41 cellular contexts compared by ENCODE assay signal in the genomic region with DNA sequence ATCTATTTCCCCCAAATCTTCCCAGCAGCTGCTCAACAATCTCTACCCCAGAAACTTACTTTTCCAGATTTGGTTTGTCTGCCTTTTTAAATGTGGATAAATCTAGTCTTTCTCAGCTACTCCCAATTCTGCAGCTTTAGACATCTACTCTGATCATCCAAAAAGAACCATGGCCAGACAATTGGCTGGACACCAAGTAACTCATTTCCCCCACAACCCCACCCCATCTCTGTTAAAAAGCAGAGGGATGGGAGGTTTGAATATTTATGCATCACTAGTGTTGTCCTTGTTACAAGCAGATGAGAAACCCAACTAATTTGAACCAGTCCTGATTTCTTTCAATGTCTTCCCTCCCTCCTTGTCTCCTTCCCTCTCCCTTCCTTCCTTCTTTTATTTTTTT.
"Had no signal": no experiment of that assay in that cellular context is flagged by ENCODE, and none has a peak within 500 bp of the region (broad histone marks: within the 10 kb centered on the region; RNA-seq: fewer than 3 reads in every experiment).

No MANE protein-coding gene starts in this region.

- H3K9me3 ChIP-seq: adrenal gland, ascending aorta had no signal

- H3K4me1 Mint-ChIP-seq: activated naive CD4-positive, alpha-beta T cell treated with anti-CD3 and anti-CD28 coated beads, Interleukin-2, amount 10 ng/mL, durations not matched to agents 7 days and 5 days; activated naive CD4-positive, alpha-beta T cell treated with anti-CD3 and anti-CD28 coated beads, Interleukin-2, amount 50 U/mL, for 24 hours; activated naive CD8-positive, alpha-beta T cell treated with anti-CD3 and anti-CD28 coated beads for 36 hours; activated naive CD8-positive, alpha-beta T cell treated with anti-CD3 and anti-CD28 coated beads, Interleukin-2, amount 10 ng/mL, durations not matched to agents 7 days and 5 days; activated naive CD8-positive, alpha-beta T cell treated with anti-CD3 and anti-CD28 coated beads, Interleukin-2, amount 50 U/mL, for 24 hours; activated T-helper 17 cell treated with anti-CD3 and anti-CD28 coated beads, Interleukin-2, amount 50 U/mL, for 72 hours; brain; central memory CD8-positive, alpha-beta T cell had no signal

- FAIRE-seq: astrocyte, bronchial epithelial cell had no signal

- H3K36me3 Mint-ChIP-seq: activated naive CD4-positive, alpha-beta T cell treated with anti-CD3 and anti-CD28 coated beads, Interleukin-2, amount 10 ng/mL, durations not matched to agents 7 days and 5 days; activated naive CD4-positive, alpha-beta T cell treated with anti-CD3 and anti-CD28 coated beads, Interleukin-2, amount 50 U/mL, for 24 hours; activated naive CD8-positive, alpha-beta T cell; activated naive CD8-positive, alpha-beta T cell treated with anti-CD3 and anti-CD28 coated beads, Interleukin-2, amount 10 ng/mL, durations not matched to agents 7 days and 5 days; brain had no signal

- H3K27me3 Mint-ChIP-seq: activated naive CD4-positive, alpha-beta T cell treated with anti-CD3 and anti-CD28 coated beads, Interleukin-2, amount 10 ng/mL, durations not matched to agents 7 days and 5 days; activated naive CD8-positive, alpha-beta T cell treated with anti-CD3 and anti-CD28 coated beads for 36 hours; activated naive CD8-positive, alpha-beta T cell treated with anti-CD3 and anti-CD28 coated beads, Interleukin-2, amount 10 ng/mL, durations not matched to agents 7 days and 5 days; activated naive CD8-positive, alpha-beta T cell treated with anti-CD3 and anti-CD28 coated beads, Interleukin-2, amount 50 U/mL, for 24 hours; activated T-cell treated with anti-CD3 and anti-CD28 coated beads, Interleukin-2, amount 50 U/mL, for 24 hours; activated T-helper 17 cell treated with anti-CD3 and anti-CD28 coated beads, Interleukin-2, amount 50 U/mL, for 72 hours; central memory CD8-positive, alpha-beta T cell had no signal

- H3K4me1 ChIP-seq: adrenal gland, ascending aorta, body of pancreas, breast epithelium had no signal

- H3K27ac ChIP-seq: adrenal gland, ascending aorta, body of pancreas, brain microvascular endothelial cell, breast epithelium, cardiac muscle cell had no signal

- H3K27ac Mint-ChIP-seq: activated naive CD4-positive, alpha-beta T cell treated with anti-CD3 and anti-CD28 coated beads for 36 hours; activated naive CD4-positive, alpha-beta T cell treated with anti-CD3 and anti-CD28 coated beads, Interleukin-2, amount 10 ng/mL, durations not matched to agents 7 days and 5 days; activated naive CD4-positive, alpha-beta T cell treated with anti-CD3 and anti-CD28 coated beads, Interleukin-2, amount 50 U/mL, for 24 hours; activated naive CD4-positive, alpha-beta T cell treated with anti-CD3 and anti-CD28 coated beads, Interleukin-2, amount 50 U/mL, for 72 hours; activated naive CD8-positive, alpha-beta T cell; activated naive CD8-positive, alpha-beta T cell treated with anti-CD3 and anti-CD28 coated beads for 36 hours; activated naive CD8-positive, alpha-beta T cell treated with anti-CD3 and anti-CD28 coated beads, Interleukin-2, amount 10 ng/mL, durations not matched to agents 7 days and 5 days; activated naive CD8-positive, alpha-beta T cell treated with anti-CD3 and anti-CD28 coated beads, Interleukin-2, amount 50 U/mL, for 24 hours; activated T-cell treated with anti-CD3 and anti-CD28 coated beads, Interleukin-2, amount 50 U/mL, for 24 hours; activated T-cell treated with anti-CD3 and anti-CD28 coated beads, Interleukin-2, amount 50 U/mL, for 72 hours; activated T-helper 1 cell treated with anti-CD3 and anti-CD28 coated beads, Interleukin-12 subunit alpha, Interleukin-12 subunit beta, Interleukin-2, Interleukin-4 antibody, amounts not matched to agents 30 ng/mL and 10 ng/mL and 1 ng/mL, durations not matched to agents 14 hours and 24 hours and 36 hours; activated T-helper 17 cell treated with anti-CD3 and anti-CD28 coated beads, Interleukin-2, amount 50 U/mL, for 72 hours; activated T-helper 2 cell treated with anti-CD3 and anti-CD28 coated beads, Interferon-gamma antibody, Interleukin-2, Interleukin-4, amounts not matched to agents 10 μg/mL and 5 μg/mL and 100 μg/mL, durations not matched to agents 14 hours and 24 hours and 36 hours; brain had no signal

- H3K27me3 ChIP-seq: adrenal gland, ascending aorta, body of pancreas, brain microvascular endothelial cell, breast epithelium, cardiac muscle cell had no signal

- H3K4me3 Mint-ChIP-seq: activated naive CD4-positive, alpha-beta T cell treated with anti-CD3 and anti-CD28 coated beads for 36 hours; activated naive CD4-positive, alpha-beta T cell treated with anti-CD3 and anti-CD28 coated beads, Interleukin-2, amount 10 ng/mL, durations not matched to agents 7 days and 5 days; activated naive CD4-positive, alpha-beta T cell treated with anti-CD3 and anti-CD28 coated beads, Interleukin-2, amount 50 U/mL, for 24 hours; activated naive CD8-positive, alpha-beta T cell; activated naive CD8-positive, alpha-beta T cell treated with anti-CD3 and anti-CD28 coated beads for 36 hours; activated naive CD8-positive, alpha-beta T cell treated with anti-CD3 and anti-CD28 coated beads, Interleukin-2, amount 10 ng/mL, durations not matched to agents 7 days and 5 days; activated naive CD8-positive, alpha-beta T cell treated with anti-CD3 and anti-CD28 coated beads, Interleukin-2, amount 50 U/mL, for 24 hours; activated T-cell treated with anti-CD3 and anti-CD28 coated beads, Interleukin-2, amount 50 U/mL, for 24 hours; activated T-cell treated with anti-CD3 and anti-CD28 coated beads, Interleukin-2, amount 50 U/mL, for 4 hours; activated T-cell treated with anti-CD3 and anti-CD28 coated beads, Interleukin-2, amount 50 U/mL, for 72 hours; activated T-helper 1 cell treated with anti-CD3 and anti-CD28 coated beads, Interleukin-12 subunit alpha, Interleukin-12 subunit beta, Interleukin-2, Interleukin-4 antibody, amounts not matched to agents 30 ng/mL and 10 ng/mL and 1 ng/mL, durations not matched to agents 14 hours and 24 hours and 36 hours; activated T-helper 17 cell treated with anti-CD3 and anti-CD28 coated beads, Interleukin-2, amount 50 U/mL, for 72 hours; brain; central memory CD8-positive, alpha-beta T cell had no signal

- H3K36me3 ChIP-seq: adrenal gland, ascending aorta, brain microvascular endothelial cell, breast epithelium, cardiac muscle cell had no signal

- H3K4me3 ChIP-seq: adrenal gland, ascending aorta, body of pancreas, breast epithelium, cardiac muscle cell had no signal

- H3K9me3 Mint-ChIP-seq: activated naive CD4-positive, alpha-beta T cell treated with anti-CD3 and anti-CD28 coated beads, Interleukin-2, amount 50 U/mL, for 24 hours had no signal

- DNase-seq: activated effector memory CD4-positive, alpha-beta T cell treated with anti-CD3 and anti-CD28 coated beads, Interleukin-2, amount 50 U/mL, for 16 hours; activated effector memory CD4-positive, alpha-beta T cell treated with Interleukin-2 at 50 U/mL for 16 hours; activated gamma-delta T cell; activated gamma-delta T cell treated with Interleukin-2 at 50 U/mL for 16 hours; activated naive CD4-positive, alpha-beta T cell; activated naive CD4-positive, alpha-beta T cell treated with anti-CD3 and anti-CD28 coated beads for 36 hours; activated naive CD4-positive, alpha-beta T cell treated with anti-CD3 and anti-CD28 coated beads, Interleukin-2, amount 10 ng/mL, durations not matched to agents 7 days and 5 days; activated naive CD4-positive, alpha-beta T cell treated with anti-CD3 and anti-CD28 coated beads, Interleukin-2, amount 50 U/mL, for 16 hours; activated naive CD4-positive, alpha-beta T cell treated with Interleukin-2 at 50 U/mL for 16 hours; activated naive CD8-positive, alpha-beta T cell treated with anti-CD3 and anti-CD28 coated beads for 36 hours; activated naive CD8-positive, alpha-beta T cell treated with anti-CD3 and anti-CD28 coated beads, Interleukin-2, amount 10 ng/mL, durations not matched to agents 7 days and 5 days; activated naive CD8-positive, alpha-beta T cell treated with anti-CD3 and anti-CD28 coated beads, Interleukin-2, amount 50 U/mL, for 24 hours; activated T-cell treated with anti-CD3 and anti-CD28 coated beads for 4 hours; activated T-cell treated with anti-CD3 and anti-CD28 coated beads, Interleukin-2, amount 50 U/mL, for 1 hour; activated T-cell treated with anti-CD3 and anti-CD28 coated beads, Interleukin-2, amount 50 U/mL, for 24 hours; activated T-cell treated with anti-CD3 and anti-CD28 coated beads, Interleukin-2, amount 50 U/mL, for 4 hours; activated T-cell treated with anti-CD3 and anti-CD28 coated beads, Interleukin-2, amount 50 U/mL, for 48 hours; activated T-cell treated with anti-CD3 and anti-CD28 coated beads, Interleukin-2, amount 50 U/mL, for 72 hours; adrenal gland; amniotic stem cell; amygdala; anterior cingulate cortex; aorta; body of pancreas; brain microvascular endothelial cell; caudate nucleus; central memory CD4-positive, alpha-beta T cell; cerebellar nuclear complex had no signal
